8 cellular contexts compared by ENCODE assay signal in the genomic region with DNA sequence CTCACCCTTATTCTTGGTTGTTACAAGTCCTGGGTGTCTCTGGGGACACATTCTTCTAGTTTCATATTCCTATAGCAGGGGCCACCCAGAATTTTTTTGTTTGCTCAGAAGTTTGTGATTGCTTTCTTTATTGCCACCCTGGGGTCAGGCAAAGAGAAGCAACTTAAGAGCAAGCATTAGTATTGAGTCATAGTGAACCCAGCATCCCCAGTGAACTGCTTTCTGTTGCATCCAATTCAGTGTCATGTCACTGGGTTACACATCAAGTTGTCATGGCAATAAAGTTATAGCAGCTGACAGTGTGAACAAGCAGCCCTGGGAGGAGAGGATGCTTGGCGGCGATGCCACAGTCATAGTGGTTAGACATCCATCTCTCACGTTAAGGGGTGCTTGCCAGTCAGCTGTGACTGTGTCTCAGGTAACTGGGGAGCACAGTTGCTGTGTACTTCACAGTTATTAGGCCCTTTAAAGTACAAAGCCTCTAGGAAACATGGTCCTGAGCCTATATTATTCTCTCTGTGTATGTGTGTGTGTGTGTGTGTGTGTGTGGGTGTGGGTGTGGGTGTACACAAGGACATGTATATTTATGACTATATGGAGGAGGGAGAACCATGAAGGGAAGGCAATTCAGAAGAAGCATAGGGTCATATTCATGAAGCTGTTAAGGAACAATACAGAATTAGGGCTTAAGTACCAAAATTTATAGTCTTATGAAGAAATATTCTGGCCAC. TPM values are rescaled to one million over a fixed set of nuclear protein-coding genes. Genes with fewer than 3 reads are reported as not detected.
DNase-seq lines count a peak whose midpoint lies in the region; ATAC-seq, FAIRE-seq and TF ChIP-seq lines count a peak whose summit lies in the region.

No MANE protein-coding gene starts in this region.

- H3K36me3 Mint-ChIP-seq in natural killer cell: no peaks in the 10 kb centered on the region

- CTCF ChIA-PET in HEK293T (lab: Yijun Ruan, JAX): interaction anchor here (0.6 kb wide), 1 partner anchor 29 kb away, joined by 3 read pairs; no protein-coding TSS in a partner anchor

- no peak for TF ChIP-seq CTCF in natural killer cell (IDR thresholded peaks at IDR 0.05)

- H3K27me3 Mint-ChIP-seq in natural killer cell (ENCODE audit: low read depth in 2 of 2): no peaks in the 10 kb centered on the region

- no peak for FAIRE-seq in RCC 7860 (lab: Jason Lieb, UNC)

- POLR2A ChIA-PET in HEK293T (lab: Yijun Ruan, JAX): no interaction called here

- ATAC-seq in GM18520 (IDR thresholded peaks at IDR 0.05; ENCODE audit: unreplicated experiment): peak; percentile 95
- peak; percentile 85 to 91 (median 89) for ATAC-seq in natural killer cell

- DNase-seq in HCEC 1CT: peak; percentile 56
- DNase-seq in RCC 7860 (ENCODE audit: low spot score): peak; percentile 14
- DNase-seq in natural killer cell: peak; percentile 39
- DNase-seq in NCI-H187 (lab: John Stamatoyannopoulos, UW): no peak
- no peak for DNase-seq in HEK293T (ENCODE audit: extremely low spot score)
- DNase-seq in OCI-M2 (lab: John Stamatoyannopoulos, UW; ENCODE audit: unreplicated experiment): no peak
- no peak for DNase-seq in NCI-H510A (lab: John Stamatoyannopoulos, UW)

- intact Hi-C loops in natural killer cell (cut with micrococcal nuclease): no loop called here

- peak overlapping the region; percentile 1 for H3K4me3 Mint-ChIP-seq in natural killer cell

- peaks cover 67 to 70% of the 10 kb centered on the region in 2 donors for H3K4me1 Mint-ChIP-seq in natural killer cell

- peaks cover 4 to 5% of the 10 kb centered on the region in 2 donors for H3K9me3 Mint-ChIP-seq in natural killer cell

- H3K27ac Mint-ChIP-seq in natural killer cell: peak overlapping the region; percentile 57 to 79

TF ChIP-seq in HEK293T, 16 proteins besides CTCF, POLR2A, EP300 and RAD21:
- TF ChIP-seq LEF1 (IDR thresholded peaks at IDR 0.05; ENCODE audit: borderline replicate concordance) (no peak), BHLHE40 (IDR thresholded peaks at IDR 0.05; ENCODE audit: borderline replicate concordance) (no peak), L3MBTL2 (conservative IDR thresholded peaks at IDR 0.05) (no peak), SUZ12 (IDR thresholded peaks at IDR 0.05) (no peak), ARNT (IDR thresholded peaks at IDR 0.05) (no peak)

RNA-seq across cellular contexts. Expression of gene TRIM44, which starts 52.5 kb away (rescaled TPM):
- 10 to 100 TPM; 47.0 to 62.6 (median 51.9) TPM for total RNA-seq in natural killer cell

Comparison
In these comparisons a context has a peak if more than half of its experiments do, and no peak if none do; other contexts are left out.
1. DNase-seq: peak in HCEC 1CT (single experiment), RCC 7860 (single experiment) and natural killer cell (single experiment); none in NCI-H187 (0 of 2), HEK293T (single experiment), OCI-M2 (single experiment) and NCI-H510A (single experiment).